1 cellular context compared by ENCODE assay signal in the genomic region with DNA sequence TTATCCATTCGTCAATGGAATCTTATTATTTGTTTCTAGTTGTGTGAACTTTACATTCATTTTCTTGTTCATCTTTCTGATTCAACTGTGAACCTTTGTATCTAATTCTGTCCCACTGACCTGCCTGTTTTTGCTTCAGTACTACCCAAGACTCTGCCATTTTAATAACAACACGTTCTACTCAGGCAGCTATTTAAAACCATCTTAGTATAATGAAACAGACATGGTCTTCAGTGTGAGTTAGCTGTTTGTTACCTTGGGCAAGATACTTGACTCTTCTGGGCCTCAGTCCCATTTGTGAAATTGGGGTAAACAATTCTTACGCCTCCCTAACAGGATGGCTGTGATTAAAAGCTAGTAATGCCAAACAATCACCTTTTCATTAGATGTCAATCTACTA.
TF ChIP-seq lines count a peak whose summit lies in the region.

No MANE protein-coding gene starts in this region.

TF ChIP-seq in WTC11, 78 proteins besides CTCF, POLR2A, EP300 and RAD21 (continued from another document):
- no peak for TF ChIP-seq FOXJ3 (CRISPR knock-in tag; IDR thresholded peaks at IDR 0.05; ENCODE audit: borderline replicate concordance)
- TF ChIP-seq, protein P1, sequence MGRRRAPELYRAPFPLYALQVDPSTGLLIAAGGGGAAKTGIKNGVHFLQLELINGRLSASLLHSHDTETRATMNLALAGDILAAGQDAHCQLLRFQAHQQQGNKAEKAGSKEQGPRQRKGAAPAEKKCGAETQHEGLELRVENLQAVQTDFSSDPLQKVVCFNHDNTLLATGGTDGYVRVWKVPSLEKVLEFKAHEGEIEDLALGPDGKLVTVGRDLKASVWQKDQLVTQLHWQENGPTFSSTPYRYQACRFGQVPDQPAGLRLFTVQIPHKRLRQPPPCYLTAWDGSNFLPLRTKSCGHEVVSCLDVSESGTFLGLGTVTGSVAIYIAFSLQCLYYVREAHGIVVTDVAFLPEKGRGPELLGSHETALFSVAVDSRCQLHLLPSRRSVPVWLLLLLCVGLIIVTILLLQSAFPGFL (CRISPR knock-in tag; IDR thresholded peaks at IDR 0.05; ENCODE audit: borderline replicate concordance) = no peak
